ENCODE assay signal across 22 cellular contexts in the genomic region with DNA sequence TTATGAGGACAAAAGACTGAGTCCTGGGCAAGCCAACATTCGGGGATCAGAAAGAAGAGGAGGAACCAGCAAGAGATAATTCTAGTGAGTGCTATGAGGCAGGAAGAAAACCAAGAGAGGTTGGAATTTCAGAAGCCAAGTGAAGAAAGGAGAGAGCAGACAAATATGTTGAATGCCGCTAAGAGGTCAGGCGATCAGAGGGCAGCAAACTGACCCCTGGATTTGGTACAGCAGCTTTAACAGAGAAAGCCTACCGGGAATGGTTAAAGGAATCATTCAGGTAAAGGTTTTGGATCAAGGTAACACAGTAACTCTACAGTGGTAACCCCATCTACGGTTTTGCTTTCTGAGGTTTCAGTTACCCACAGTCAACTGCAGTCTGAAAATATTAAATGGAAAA. TPM values are rescaled to one million over a fixed set of nuclear protein-coding genes. Genes with fewer than 3 reads are reported as not detected.
DNase-seq lines count a peak whose midpoint lies in the region; ATAC-seq and TF ChIP-seq lines count a peak whose summit lies in the region.
"Had no signal": no experiment of that assay in that cellular context is flagged by ENCODE, and none has a peak within 500 bp of the region (broad histone marks: within the 10 kb centered on the region; RNA-seq: fewer than 3 reads in every experiment).

No MANE protein-coding gene starts in this region.

- H3K27ac ChIP-seq in CD4-positive, alpha-beta memory T cell (ENCODE audit: low read depth, low read length): no peak overlapping the region
- H3K27ac ChIP-seq: A549, C4-2B had no signal

- H3K36me3 ChIP-seq in CD4-positive, alpha-beta memory T cell (ENCODE audit: insufficient read depth, low read length): no peaks in the 10 kb centered on the region
- H3K36me3 ChIP-seq in BE2C: peaks cover 14% of the 10 kb centered on the region

- H3K9me3 ChIP-seq in CD4-positive, alpha-beta memory T cell (ENCODE audit: control insufficient read depth in 1 of 2, low read length in 2 of 2): no peaks in the 10 kb centered on the region
- H3K9me3 ChIP-seq in BE2C: no peaks in the 10 kb centered on the region; the same call in 1 of the 2 replicates
- H3K9me3 ChIP-seq: A549, SK-N-SH had no signal

- DNase-seq in CD4-positive, alpha-beta memory T cell: no peak
- no peak for DNase-seq in WTC11 (ENCODE audit: low spot score)
- no peak for DNase-seq in immature natural killer cell
- no peak for DNase-seq in neural crest cell (ENCODE audit: low read depth, low spot score)
- no peak for DNase-seq in BE2C
- DNase-seq: AML-193; KBM-7; MV-4-11; NCI-H1105; NCI-H1436 treated with DMSO at 0.1 percent for 48 hours; NCI-H187 treated with DMSO at 0.1 percent for 48 hours; NCI-H446 treated with DMSO at 0.1 percent for 48 hours; NCI-H526; NCI-H82; NK-92 treated with Interleukin-12 subunit alpha and Interleukin-12 subunit beta, amount 100 ng/mL, for 24 hours; PC-3; SK-N-SH; SW 1271 had no signal

- H3K4me3 ChIP-seq in CD4-positive, alpha-beta memory T cell (ENCODE audit: low read length in 2 of 2): no peak overlapping the region
- no peak overlapping the region for H3K4me3 ChIP-seq in BE2C (ENCODE audit: low read depth, low read length)
- H3K4me3 ChIP-seq: A549 had no signal

- H3K9me3 Mint-ChIP-seq in CD4-positive, alpha-beta memory T cell: peaks cover 0 to 5% (median 0%) of the 10 kb centered on the region in 8 donors
- H3K9me3 Mint-ChIP-seq in WTC11 (no peaks in the 10 kb centered on the region), immature natural killer cell (peaks cover 0 to 8% (median 0%) of the 10 kb centered on the region in 6 donors), neural crest cell (no peaks in the 10 kb centered on the region)
- H3K9me3 Mint-ChIP-seq in stimulated activated memory B cell treated with anti-CD40 and anti-IgM and Interleukin-4, amounts not matched to agents 10 μg/mL and 1 μg/mL and 100 μg/mL, for 72 hours: no peaks in the 10 kb centered on the region

- intact Hi-C loops in CD4-positive, alpha-beta memory T cell (cut with micrococcal nuclease): loop anchor here (2.0 kb wide), 2 partner anchors 81 to 265 kb away; partner anchors contain the start of genes GPSM2 and PRPF38B

- H3K4me1 ChIP-seq in CD4-positive, alpha-beta memory T cell (ENCODE audit: insufficient read depth, low read length): peaks cover 46% of the 10 kb centered on the region
- H3K4me1 ChIP-seq in BE2C: peaks cover 4% of the 10 kb centered on the region

- no peaks in the 10 kb centered on the region for H3K27me3 ChIP-seq in CD4-positive, alpha-beta memory T cell (ENCODE audit: insufficient read depth, low read length)
- no peaks in the 10 kb centered on the region for H3K27me3 ChIP-seq in BE2C

- H3K4me3 Mint-ChIP-seq in CD4-positive, alpha-beta memory T cell: peak overlapping the region in 2 of 8 donors; percentile 21 to 80
- H3K4me3 Mint-ChIP-seq in WTC11 (no peak overlapping the region), immature natural killer cell (no peak overlapping the region), neural crest cell (peak overlapping the region; percentile 24)
- no peak overlapping the region for H3K4me3 Mint-ChIP-seq in stimulated activated memory B cell treated with anti-CD40 and anti-IgM and Interleukin-4, amounts not matched to agents 10 μg/mL and 1 μg/mL and 100 μg/mL, for 72 hours

- TF ChIP-seq CTCF in WTC11 (IDR thresholded peaks at IDR 0.05) (no peak), neural crest cell (conservative IDR thresholded peaks at IDR 0.05) (no peak), BE2C (IDR thresholded peaks at IDR 0.05; ENCODE audit: low read depth, low read length) (no peak)

- H3K27me3 Mint-ChIP-seq in CD4-positive, alpha-beta memory T cell: no peaks in the 10 kb centered on the region
- H3K27me3 Mint-ChIP-seq in WTC11 (ENCODE audit: low read depth): no peaks in the 10 kb centered on the region
- H3K27me3 Mint-ChIP-seq in immature natural killer cell (ENCODE audit: low read depth in 3 of 3): peaks cover 20 to 31% (median 29%) of the 10 kb centered on the region in 3 donors
- no peaks in the 10 kb centered on the region for H3K27me3 Mint-ChIP-seq in neural crest cell (ENCODE audit: low read depth)
- H3K27me3 Mint-ChIP-seq in stimulated activated memory B cell treated with anti-CD40 and anti-IgM and Interleukin-4, amounts not matched to agents 10 μg/mL and 1 μg/mL and 100 μg/mL, for 72 hours: no peaks in the 10 kb centered on the region

- H3K27ac Mint-ChIP-seq in CD4-positive, alpha-beta memory T cell: peak overlapping the region in 6 of 7 donors; percentile 54 to 99 (median 86)
- H3K27ac Mint-ChIP-seq in WTC11 (peak overlapping the region; percentile 72), immature natural killer cell (peak overlapping the region in 5 of 6 donors; percentile 93 to 100 (median 97)), neural crest cell (ENCODE audit: unreplicated experiment) (no peak overlapping the region)
- H3K27ac Mint-ChIP-seq in stimulated activated memory B cell treated with anti-CD40 and anti-IgM and Interleukin-4, amounts not matched to agents 10 μg/mL and 1 μg/mL and 100 μg/mL, for 72 hours: no peak overlapping the region

- CTCF ChIA-PET in CD4-positive, alpha-beta memory T cell (lab: Charles Lee; ENCODE audit: partially characterized antibody): no interaction called here
- CTCF ChIA-PET in WTC11 (lab: Charles Lee): no interaction called here

- peaks cover 15 to 44% of the 10 kb centered on the region in 2 donors for H3K36me3 Mint-ChIP-seq in CD4-positive, alpha-beta memory T cell
- H3K36me3 Mint-ChIP-seq in WTC11 (peaks cover 18% of the 10 kb centered on the region), immature natural killer cell (peaks cover 24 to 46% (median 25%) of the 10 kb centered on the region in 3 donors), neural crest cell (ENCODE audit: low read depth) (peaks cover 15% of the 10 kb centered on the region)
- H3K36me3 Mint-ChIP-seq in stimulated activated memory B cell treated with anti-CD40 and anti-IgM and Interleukin-4, amounts not matched to agents 10 μg/mL and 1 μg/mL and 100 μg/mL, for 72 hours: peaks cover 61% of the 10 kb centered on the region

- POLR2A ChIA-PET in CD4-positive, alpha-beta memory T cell (lab: Charles Lee; ENCODE audit: partially characterized antibody): interaction anchor here (1.5 to 2.8 kb wide), 2 partner anchors 84 to 142 kb away, joined by 11 read pairs; partner anchors contain the start of gene WDR47
- POLR2A ChIA-PET in WTC11 (lab: Charles Lee): no interaction called here

- H3K4me1 Mint-ChIP-seq in CD4-positive, alpha-beta memory T cell: peaks cover 39 to 70% (median 55%) of the 10 kb centered on the region in 4 donors
- H3K4me1 Mint-ChIP-seq in WTC11: peaks cover 36% of the 10 kb centered on the region
- peaks cover 41 to 65% of the 10 kb centered on the region in 2 donors for H3K4me1 Mint-ChIP-seq in immature natural killer cell
- H3K4me1 Mint-ChIP-seq in neural crest cell: peaks cover 31% of the 10 kb centered on the region
- H3K4me1 Mint-ChIP-seq in stimulated activated memory B cell treated with anti-CD40 and anti-IgM and Interleukin-4, amounts not matched to agents 10 μg/mL and 1 μg/mL and 100 μg/mL, for 72 hours: peaks cover 54% of the 10 kb centered on the region

- no peak for ATAC-seq in WTC11
- ATAC-seq in stimulated activated memory B cell treated with anti-CD40 and anti-IgM and Interleukin-4, amounts not matched to agents 10 μg/mL and 1 μg/mL and 100 μg/mL, for 72 hours: no peak
- ATAC-seq in GM19397 (IDR thresholded peaks at IDR 0.05; ENCODE audit: unreplicated experiment): no peak
- ATAC-seq: A549, PC-3 had no signal

TF ChIP-seq in WTC11, 78 proteins besides CTCF, POLR2A, EP300 and RAD21:
- no peak for TF ChIP-seq ZNF219 (CRISPR knock-in tag; IDR thresholded peaks at IDR 0.05; ENCODE audit: borderline replicate concordance)
- TF ChIP-seq NFE2L1 (CRISPR knock-in tag; IDR thresholded peaks at IDR 0.05): no peak

RNA-seq across cellular contexts. Expression of gene CLCC1, which starts 5.4 kb away (rescaled TPM):
- 10 to 100 TPM; 29.7 to 31.6 TPM for total RNA-seq in CD4-positive, alpha-beta memory T cell
- polyA plus RNA-seq in CD4-positive, alpha-beta memory T cell: 10 to 100 TPM; 15.4 to 17.1 TPM
- total RNA-seq in WTC11 (2021) (25.1 to 27.4 TPM (median 25.7 TPM) in 3 replicates), neural crest cell (42.7 and 43.3 TPM in 2 replicates)
- polyA plus RNA-seq in immature natural killer cell: 10 to 100 TPM in 2 of 3 donors, 1 to 10 TPM in 1; 9.8 to 13.4 (median 10.7) TPM
- polyA plus RNA-seq in BE2C (2012; ENCODE audit: insufficient read depth, insufficient read length, low read depth): 26.4 TPM

Comparison
In these comparisons a context has a peak if more than half of its experiments do, and no peak if none do; other contexts are left out.
1. H3K27ac Mint-ChIP-seq: peak in CD4-positive, alpha-beta memory T cell (6 of 7), WTC11 (single experiment) and immature natural killer cell (5 of 6); none in neural crest cell (single experiment) and stimulated activated memory B cell treated with anti-CD40 and anti-IgM and Interleukin-4, amounts not matched to agents 10 μg/mL and 1 μg/mL and 100 μg/mL, for 72 hours (single experiment).